ENCODE assay signal across 9 cellular contexts in the genomic region with DNA sequence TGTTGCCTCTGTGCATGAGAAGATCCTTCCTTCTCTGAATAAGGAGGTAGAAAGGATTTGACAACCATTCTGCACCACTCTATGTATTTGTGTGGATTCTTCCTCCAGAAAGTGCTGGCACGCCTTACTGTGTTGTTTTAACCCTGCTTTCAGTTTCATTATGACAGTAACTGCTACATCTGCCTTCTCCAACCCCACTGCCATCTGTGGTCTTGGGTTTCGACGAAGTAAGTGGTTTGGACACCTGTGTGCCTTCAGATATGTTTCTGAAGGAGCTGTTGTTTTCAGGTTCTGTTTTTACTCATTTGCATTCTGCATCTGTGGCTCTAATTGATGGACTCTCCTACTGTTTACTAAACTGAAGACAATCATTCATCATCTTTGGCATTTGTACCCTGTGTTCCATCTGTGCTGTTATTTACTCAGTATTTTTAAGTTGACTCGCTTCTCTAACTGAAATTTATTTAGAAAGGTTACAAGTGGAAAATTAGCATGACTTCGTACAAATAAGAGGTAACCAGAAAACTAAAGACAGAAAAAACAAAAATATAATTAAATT. TPM values are rescaled to one million over a fixed set of nuclear protein-coding genes. Genes with fewer than 3 reads are reported as not detected.
A peak's percentile ranks its signal among the peaks of the same experiment; 100 is the strongest.
DNase-seq lines count a peak whose midpoint lies in the region; ATAC-seq, FAIRE-seq and TF ChIP-seq lines count a peak whose summit lies in the region.
"Had no signal": no experiment of that assay in that cellular context is flagged by ENCODE, and none has a peak within 500 bp of the region (broad histone marks: within the 10 kb centered on the region; RNA-seq: fewer than 3 reads in every experiment).

No MANE protein-coding gene starts in this region.

- H3K9ac ChIP-seq in colonic mucosa (ENCODE audit: low read depth in 2 of 2, low read length in 2 of 2): peak overlapping the region in 1 of 2 donors; percentile 14

- no peaks in the 10 kb centered on the region for H3K9me3 ChIP-seq in Peyer's patch
- H3K9me3 ChIP-seq in colonic mucosa: no peaks in the 10 kb centered on the region
- no peaks in the 10 kb centered on the region for H3K9me3 ChIP-seq in upper lobe of right lung

- intact Hi-C loops in colonic mucosa (cut with DNase I): no loop called here
- intact Hi-C loops in upper lobe of right lung (cut with DNase I): no loop called here

- TF ChIP-seq CTCF in Peyer's patch (IDR thresholded peaks at IDR 0.05) (no peak), colonic mucosa (IDR thresholded peaks at IDR 0.05) (no peak), upper lobe of right lung (IDR thresholded peaks at IDR 0.05) (no peak)

- peak overlapping the region in 3 of 4 donors; percentile 9 to 71 (median 61) for H3K27ac ChIP-seq in Peyer's patch
- peak overlapping the region; percentile 24 for H3K27ac ChIP-seq in colonic mucosa
- H3K27ac ChIP-seq in upper lobe of right lung: no peak overlapping the region

- no peak for FAIRE-seq in H54 (lab: Jason Lieb, UNC)
- FAIRE-seq: astrocyte had no signal

- peaks cover 0 to 9% (median 3%) of the 10 kb centered on the region in 4 donors for H3K4me1 ChIP-seq in Peyer's patch
- H3K4me1 ChIP-seq in colonic mucosa: no peaks in the 10 kb centered on the region
- peaks cover 9% of the 10 kb centered on the region for H3K4me1 ChIP-seq in upper lobe of right lung

- H3K4me3 ChIP-seq in Peyer's patch: no peak overlapping the region
- no peak overlapping the region for H3K4me3 ChIP-seq in colonic mucosa
- no peak overlapping the region for H3K4me3 ChIP-seq in upper lobe of right lung

- TF ChIP-seq POLR2A in Peyer's patch (IDR thresholded peaks at IDR 0.05) (no peak), H54 (IDR thresholded peaks at IDR 0.05; ENCODE audit: low read depth, low read length) (no peak)

- DNase-seq in CD1c-positive myeloid dendritic cell (ENCODE audit: extremely low spot score) (peak; percentile 55), GM19238 (ENCODE audit: insufficient read length, low spot score) (peak; percentile 53), Peyer's patch (peak in 2 of 3 donors; percentile 76 to 81), colonic mucosa (peak; percentile 27), upper lobe of right lung (no peak), H54 (ENCODE audit: insufficient read length, low spot score) (no peak), AG08396 (ENCODE audit: low spot score) (no peak)

- no peaks in the 10 kb centered on the region for H3K27me3 ChIP-seq in Peyer's patch
- H3K27me3 ChIP-seq in colonic mucosa: peaks cover 7% of the 10 kb centered on the region
- no peaks in the 10 kb centered on the region for H3K27me3 ChIP-seq in upper lobe of right lung

- no peaks in the 10 kb centered on the region for H3K36me3 ChIP-seq in Peyer's patch
- no peaks in the 10 kb centered on the region for H3K36me3 ChIP-seq in colonic mucosa
- H3K36me3 ChIP-seq in upper lobe of right lung: no peaks in the 10 kb centered on the region

- ATAC-seq in HG03159 (IDR thresholded peaks at IDR 0.05; ENCODE audit: unreplicated experiment): peak; percentile 99
- ATAC-seq in upper lobe of right lung: peak; percentile 14

RNA-seq across cellular contexts. Expression of gene TSHR, which starts 4.1 kb away (rescaled TPM):
- not detected for total RNA-seq in Peyer's patch
- total RNA-seq in colonic mucosa: under 1 TPM; 0.11 to 0.25 TPM
- not detected for total RNA-seq in upper lobe of right lung
- total RNA-seq: astrocyte had no signal

RNA-seq across cellular contexts. Expression of gene CEP128, which starts 18.0 kb away (rescaled TPM):
- total RNA-seq in Peyer's patch (10 to 100 TPM in 1 of 4 donors, 1 to 10 TPM in 3; 5.9 to 51.2 (median 6.7) TPM), colonic mucosa (10 to 100 TPM in 1 of 2 donors, 1 to 10 TPM in 1; 4.4 to 11.6 TPM), upper lobe of right lung (6.1 TPM)

Comparison
In these comparisons a context has a peak if more than half of its experiments do, and no peak if none do; other contexts are left out.
1. DNase-seq: peak in CD1c-positive myeloid dendritic cell (single experiment), GM19238 (single experiment), Peyer's patch (2 of 3) and colonic mucosa (single experiment); none in upper lobe of right lung (single experiment), H54 (single experiment) and AG08396 (single experiment).